Comparison of ENCODE assay signal across 2 cellular contexts in the genomic region with DNA sequence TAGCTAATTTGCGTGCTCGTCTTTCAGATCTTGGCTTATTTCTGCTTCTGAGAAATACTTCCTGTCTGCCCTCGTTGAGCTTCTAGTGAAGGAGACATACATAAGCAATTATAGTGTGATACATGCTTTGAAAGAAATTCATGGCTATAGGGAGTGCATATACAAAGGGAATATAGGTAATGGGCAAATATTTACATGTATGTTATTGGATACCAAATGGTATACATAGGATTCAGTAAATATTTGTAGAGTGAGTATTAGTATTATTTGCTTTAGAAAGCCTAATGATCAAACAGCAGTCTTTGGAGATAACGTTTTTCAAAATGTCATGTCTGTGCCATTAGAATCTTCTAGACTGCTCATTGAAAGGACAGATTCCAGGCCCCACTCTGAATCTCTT.
TF ChIP-seq lines count a peak whose summit lies in the region.

No MANE protein-coding gene starts in this region.

TF ChIP-seq in HepG2, 621 proteins besides CTCF, POLR2A, EP300 and RAD21 (continues in another document):
- 0 out of 2 replicates have a peak, but pooled peaks have one; percentile 50 for TF ChIP-seq HHEX (CRISPR knock-in tag; IDR thresholded peaks at IDR 0.05)
- no peak for TF ChIP-seq SOX13 (IDR thresholded peaks at IDR 0.05)
- TF ChIP-seq SOX13 (CRISPR knock-in tag; conservative IDR thresholded peaks at IDR 0.05 in 1 of 2, IDR thresholded peaks at IDR 0.05 in 1 of 2), result peak in 1 of 2 experiments; percentile 13; a peak in 1 of 4 replicates
- TF ChIP-seq FOXA3 (CRISPR knock-in tag; IDR thresholded peaks at IDR 0.05), result peak; percentile 69
- TF ChIP-seq, protein P1, sequence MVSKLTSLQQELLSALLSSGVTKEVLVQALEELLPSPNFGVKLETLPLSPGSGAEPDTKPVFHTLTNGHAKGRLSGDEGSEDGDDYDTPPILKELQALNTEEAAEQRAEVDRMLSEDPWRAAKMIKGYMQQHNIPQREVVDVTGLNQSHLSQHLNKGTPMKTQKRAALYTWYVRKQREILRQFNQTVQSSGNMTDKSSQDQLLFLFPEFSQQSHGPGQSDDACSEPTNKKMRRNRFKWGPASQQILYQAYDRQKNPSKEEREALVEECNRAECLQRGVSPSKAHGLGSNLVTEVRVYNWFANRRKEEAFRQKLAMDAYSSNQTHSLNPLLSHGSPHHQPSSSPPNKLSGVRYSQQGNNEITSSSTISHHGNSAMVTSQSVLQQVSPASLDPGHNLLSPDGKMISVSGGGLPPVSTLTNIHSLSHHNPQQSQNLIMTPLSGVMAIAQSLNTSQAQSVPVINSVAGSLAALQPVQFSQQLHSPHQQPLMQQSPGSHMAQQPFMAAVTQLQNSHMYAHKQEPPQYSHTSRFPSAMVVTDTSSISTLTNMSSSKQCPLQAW (CRISPR knock-in tag; IDR thresholded peaks at IDR 0.05), result no peak
- TF ChIP-seq RXRA (CRISPR knock-in tag; IDR thresholded peaks at IDR 0.05), result no peak
- TF ChIP-seq, protein P2, sequence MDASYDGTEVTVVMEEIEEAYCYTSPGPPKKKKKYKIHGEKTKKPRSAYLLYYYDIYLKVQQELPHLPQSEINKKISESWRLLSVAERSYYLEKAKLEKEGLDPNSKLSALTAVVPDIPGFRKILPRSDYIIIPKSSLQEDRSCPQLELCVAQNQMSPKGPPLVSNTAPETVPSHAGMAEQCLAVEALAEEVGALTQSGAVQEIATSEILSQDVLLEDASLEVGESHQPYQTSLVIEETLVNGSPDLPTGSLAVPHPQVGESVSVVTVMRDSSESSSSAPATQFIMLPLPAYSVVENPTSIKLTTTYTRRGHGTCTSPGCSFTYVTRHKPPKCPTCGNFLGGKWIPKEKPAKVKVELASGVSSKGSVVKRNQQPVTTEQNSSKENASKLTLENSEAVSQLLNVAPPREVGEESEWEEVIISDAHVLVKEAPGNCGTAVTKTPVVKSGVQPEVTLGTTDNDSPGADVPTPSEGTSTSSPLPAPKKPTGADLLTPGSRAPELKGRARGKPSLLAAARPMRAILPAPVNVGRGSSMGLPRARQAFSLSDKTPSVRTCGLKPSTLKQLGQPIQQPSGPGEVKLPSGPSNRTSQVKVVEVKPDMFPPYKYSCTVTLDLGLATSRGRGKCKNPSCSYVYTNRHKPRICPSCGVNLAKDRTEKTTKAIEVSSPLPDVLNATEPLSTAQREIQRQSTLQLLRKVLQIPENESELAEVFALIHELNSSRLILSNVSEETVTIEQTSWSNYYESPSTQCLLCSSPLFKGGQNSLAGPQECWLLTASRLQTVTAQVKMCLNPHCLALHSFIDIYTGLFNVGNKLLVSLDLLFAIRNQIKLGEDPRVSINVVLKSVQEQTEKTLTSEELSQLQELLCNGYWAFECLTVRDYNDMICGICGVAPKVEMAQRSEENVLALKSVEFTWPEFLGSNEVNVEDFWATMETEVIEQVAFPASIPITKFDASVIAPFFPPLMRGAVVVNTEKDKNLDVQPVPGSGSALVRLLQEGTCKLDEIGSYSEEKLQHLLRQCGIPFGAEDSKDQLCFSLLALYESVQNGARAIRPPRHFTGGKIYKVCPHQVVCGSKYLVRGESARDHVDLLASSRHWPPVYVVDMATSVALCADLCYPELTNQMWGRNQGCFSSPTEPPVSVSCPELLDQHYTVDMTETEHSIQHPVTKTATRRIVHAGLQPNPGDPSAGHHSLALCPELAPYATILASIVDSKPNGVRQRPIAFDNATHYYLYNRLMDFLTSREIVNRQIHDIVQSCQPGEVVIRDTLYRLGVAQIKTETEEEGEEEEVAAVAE (CRISPR knock-in tag; IDR thresholded peaks at IDR 0.05; ENCODE audit: borderline replicate concordance), result no peak
- TF ChIP-seq FOXA1 (IDR thresholded peaks at IDR 0.05), result peak; percentile 54; the same call in 1 of the 2 replicates
- peak; percentile 53; the same call in 1 of the 2 replicates for TF ChIP-seq FOXA1 (CRISPR knock-in tag; IDR thresholded peaks at IDR 0.05)
- TF ChIP-seq ZNF788 (CRISPR knock-in tag; IDR thresholded peaks at IDR 0.05; ENCODE audit: borderline replicate concordance), result no peak
- TF ChIP-seq ZFP36 (IDR thresholded peaks at IDR 0.05; ENCODE audit: borderline replicate concordance, low read depth, low read length, partially characterized antibody), result peak; percentile 54
- TF ChIP-seq, protein P3, sequence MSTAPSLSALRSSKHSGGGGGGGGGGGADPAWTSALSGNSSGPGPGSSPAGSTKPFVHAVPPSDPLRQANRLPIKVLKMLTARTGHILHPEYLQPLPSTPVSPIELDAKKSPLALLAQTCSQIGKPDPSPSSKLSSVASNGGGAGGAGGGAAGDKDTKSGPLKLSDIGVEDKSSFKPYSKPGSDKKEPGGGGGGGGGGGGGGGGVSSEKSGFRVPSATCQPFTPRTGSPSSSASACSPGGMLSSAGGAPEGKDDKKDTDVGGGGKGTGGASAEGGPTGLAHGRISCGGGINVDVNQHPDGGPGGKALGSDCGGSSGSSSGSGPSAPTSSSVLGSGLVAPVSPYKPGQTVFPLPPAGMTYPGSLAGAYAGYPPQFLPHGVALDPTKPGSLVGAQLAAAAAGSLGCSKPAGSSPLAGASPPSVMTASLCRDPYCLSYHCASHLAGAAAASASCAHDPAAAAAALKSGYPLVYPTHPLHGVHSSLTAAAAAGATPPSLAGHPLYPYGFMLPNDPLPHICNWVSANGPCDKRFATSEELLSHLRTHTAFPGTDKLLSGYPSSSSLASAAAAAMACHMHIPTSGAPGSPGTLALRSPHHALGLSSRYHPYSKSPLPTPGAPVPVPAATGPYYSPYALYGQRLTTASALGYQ (CRISPR knock-in tag; IDR thresholded peaks at IDR 0.05), result peak; percentile 46; the same call in 1 of the 2 replicates
- TF ChIP-seq ZNF781 (CRISPR knock-in tag; IDR thresholded peaks at IDR 0.05; ENCODE audit: borderline replicate concordance, not compliant biosample characterization), result no peak
- no peak for TF ChIP-seq MLX (CRISPR knock-in tag; IDR thresholded peaks at IDR 0.05)
- no peak for TF ChIP-seq ATRX (CRISPR knock-in tag; IDR thresholded peaks at IDR 0.05; ENCODE audit: borderline replicate concordance)
- TF ChIP-seq ZBTB20 (CRISPR knock-in tag; IDR thresholded peaks at IDR 0.05; ENCODE audit: borderline replicate concordance, low read depth), result peak; percentile 47; the same call in 1 of the 2 replicates
- TF ChIP-seq TBX3 (IDR thresholded peaks at IDR 0.05; ENCODE audit: borderline replicate concordance), result peak; percentile 91
- 0 out of 2 replicates have a peak, but pooled peaks have one; percentile 18 for TF ChIP-seq SIX4 (CRISPR knock-in tag; IDR thresholded peaks at IDR 0.05)

TF ChIP-seq in SK-N-SH, 30 proteins besides CTCF, POLR2A, EP300 and RAD21:
- TF ChIP-seq, protein P4, sequence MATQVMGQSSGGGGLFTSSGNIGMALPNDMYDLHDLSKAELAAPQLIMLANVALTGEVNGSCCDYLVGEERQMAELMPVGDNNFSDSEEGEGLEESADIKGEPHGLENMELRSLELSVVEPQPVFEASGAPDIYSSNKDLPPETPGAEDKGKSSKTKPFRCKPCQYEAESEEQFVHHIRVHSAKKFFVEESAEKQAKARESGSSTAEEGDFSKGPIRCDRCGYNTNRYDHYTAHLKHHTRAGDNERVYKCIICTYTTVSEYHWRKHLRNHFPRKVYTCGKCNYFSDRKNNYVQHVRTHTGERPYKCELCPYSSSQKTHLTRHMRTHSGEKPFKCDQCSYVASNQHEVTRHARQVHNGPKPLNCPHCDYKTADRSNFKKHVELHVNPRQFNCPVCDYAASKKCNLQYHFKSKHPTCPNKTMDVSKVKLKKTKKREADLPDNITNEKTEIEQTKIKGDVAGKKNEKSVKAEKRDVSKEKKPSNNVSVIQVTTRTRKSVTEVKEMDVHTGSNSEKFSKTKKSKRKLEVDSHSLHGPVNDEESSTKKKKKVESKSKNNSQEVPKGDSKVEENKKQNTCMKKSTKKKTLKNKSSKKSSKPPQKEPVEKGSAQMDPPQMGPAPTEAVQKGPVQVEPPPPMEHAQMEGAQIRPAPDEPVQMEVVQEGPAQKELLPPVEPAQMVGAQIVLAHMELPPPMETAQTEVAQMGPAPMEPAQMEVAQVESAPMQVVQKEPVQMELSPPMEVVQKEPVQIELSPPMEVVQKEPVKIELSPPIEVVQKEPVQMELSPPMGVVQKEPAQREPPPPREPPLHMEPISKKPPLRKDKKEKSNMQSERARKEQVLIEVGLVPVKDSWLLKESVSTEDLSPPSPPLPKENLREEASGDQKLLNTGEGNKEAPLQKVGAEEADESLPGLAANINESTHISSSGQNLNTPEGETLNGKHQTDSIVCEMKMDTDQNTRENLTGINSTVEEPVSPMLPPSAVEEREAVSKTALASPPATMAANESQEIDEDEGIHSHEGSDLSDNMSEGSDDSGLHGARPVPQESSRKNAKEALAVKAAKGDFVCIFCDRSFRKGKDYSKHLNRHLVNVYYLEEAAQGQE (IDR thresholded peaks at IDR 0.05; ENCODE audit: low read depth, low read length), result no peak
- TF ChIP-seq SMC3 (IDR thresholded peaks at IDR 0.05; ENCODE audit: low read depth, low read length), result no peak
- no peak for TF ChIP-seq RCOR1 (IDR thresholded peaks at IDR 0.05; ENCODE audit: low read length)
